1 cellular context compared by ENCODE assay signal in genomic region chr3:108645364-108645763, GRCh38.
TF ChIP-seq lines count a peak whose summit lies in the region.

No MANE protein-coding gene starts in this region.

TF ChIP-seq in GM23338, 12 proteins besides CTCF, POLR2A, EP300 and RAD21 (continued from another document):
- TF ChIP-seq ZNF462 (CRISPR knock-in tag; IDR thresholded peaks at IDR 0.05) (peak; percentile 94), ETS1 (IDR thresholded peaks at IDR 0.05) (0 out of 2 replicates have a peak, but pooled peaks have one; percentile 21), POLR2AphosphoS5 (IDR thresholded peaks at IDR 0.05; ENCODE audit: low read depth) (no peak), REST (IDR thresholded peaks at IDR 0.05; ENCODE audit: unreplicated experiment) (no peak), ZNF114 (CRISPR knock-in tag; IDR thresholded peaks at IDR 0.05) (no peak), NANOG (IDR thresholded peaks at IDR 0.05; ENCODE audit: borderline replicate concordance) (no peak)
TF ChIP-seq in GM23338: peak in this region for 2.
